Comparison of ENCODE assay signal across 9 cellular contexts in genomic region chr15:58546635-58547627, GRCh38.
DNase-seq lines count a peak whose midpoint lies in the region; ATAC-seq lines count a peak whose summit lies in the region.
"Had no signal": no experiment of that assay in that cellular context is flagged by ENCODE, and none has a peak within 500 bp of the region (broad histone marks: within the 10 kb centered on the region; RNA-seq: fewer than 3 reads in every experiment).

No MANE protein-coding gene starts in this region.

- H3K36me3 ChIP-seq in MG63: no peaks in the 10 kb centered on the region

- peak overlapping the region; percentile 5 to 34 for H3K4me3 Mint-ChIP-seq in effector memory CD8-positive, alpha-beta T cell
- H3K4me3 Mint-ChIP-seq: neural crest cell had no signal

- peaks cover 22 to 30% of the 10 kb centered on the region in 2 donors for H3K4me1 Mint-ChIP-seq in effector memory CD8-positive, alpha-beta T cell (ENCODE audit: low read depth in 2 of 2)

- peak; percentile 86 for DNase-seq in AG20443 (ENCODE audit: low spot score)
- peak; percentile 85 for DNase-seq in MG63
- no peak for DNase-seq in effector memory CD8-positive, alpha-beta T cell
- peak; percentile 97 for DNase-seq in myocyte (ENCODE audit: low read depth)
- no peak for DNase-seq in activated naive CD4-positive, alpha-beta T cell treated with anti-CD3 and anti-CD28 coated beads, Interleukin-2, amount 50 U/mL, for 72 hours (ENCODE audit: low spot score in 2 of 2)
- DNase-seq in NCI-H1417 treated with DMSO at 0.1 percent for 48 hours (lab: John Stamatoyannopoulos, UW): no peak
- DNase-seq in MV-4-11 (lab: John Stamatoyannopoulos, UW): no peak

- H3K36me3 Mint-ChIP-seq in effector memory CD8-positive, alpha-beta T cell (ENCODE audit: insufficient read depth): peaks cover 6% of the 10 kb centered on the region
- H3K36me3 Mint-ChIP-seq in activated naive CD4-positive, alpha-beta T cell treated with anti-CD3 and anti-CD28 coated beads, Interleukin-2, amount 50 U/mL, for 72 hours: peaks cover 0 to 7% of the 10 kb centered on the region in 2 donors

- H3K27me3 Mint-ChIP-seq in effector memory CD8-positive, alpha-beta T cell: peaks cover 0 to 4% of the 10 kb centered on the region in 2 donors

- no peak for ATAC-seq in effector memory CD8-positive, alpha-beta T cell (replicated peaks)
- ATAC-seq in GM18907 (IDR thresholded peaks at IDR 0.05; ENCODE audit: unreplicated experiment): no peak
- no peak for ATAC-seq in activated naive CD4-positive, alpha-beta T cell treated with anti-CD3 and anti-CD28 coated beads, Interleukin-2, amount 50 U/mL, for 72 hours

- H3K27me3 ChIP-seq in MG63: no peaks in the 10 kb centered on the region

- no peaks in the 10 kb centered on the region for H3K9me3 Mint-ChIP-seq in effector memory CD8-positive, alpha-beta T cell
- no peaks in the 10 kb centered on the region for H3K9me3 Mint-ChIP-seq in activated naive CD4-positive, alpha-beta T cell treated with anti-CD3 and anti-CD28 coated beads, Interleukin-2, amount 50 U/mL, for 72 hours
- H3K9me3 Mint-ChIP-seq: neural crest cell had no signal

- H3K9me3 ChIP-seq in MG63: no peaks in the 10 kb centered on the region

- no peak overlapping the region for H3K4me3 ChIP-seq in MG63

- peak overlapping the region; percentile 36 to 84 for H3K27ac Mint-ChIP-seq in effector memory CD8-positive, alpha-beta T cell
- H3K27ac Mint-ChIP-seq in activated naive CD4-positive, alpha-beta T cell treated with anti-CD3 and anti-CD28 coated beads, Interleukin-2, amount 50 U/mL, for 72 hours: no peak overlapping the region

Comparison
In these comparisons a context has a peak if more than half of its experiments do, and no peak if none do; other contexts are left out.
1. DNase-seq: peak in AG20443 (single experiment), MG63 (single experiment) and myocyte (single experiment); none in effector memory CD8-positive, alpha-beta T cell (0 of 3), activated naive CD4-positive, alpha-beta T cell treated with anti-CD3 and anti-CD28 coated beads, Interleukin-2, amount 50 U/mL, for 72 hours (0 of 2), NCI-H1417 treated with DMSO at 0.1 percent for 48 hours (single experiment) and MV-4-11 (single experiment).
2. H3K27ac Mint-ChIP-seq: peak in effector memory CD8-positive, alpha-beta T cell (2 of 2); none in activated naive CD4-positive, alpha-beta T cell treated with anti-CD3 and anti-CD28 coated beads, Interleukin-2, amount 50 U/mL, for 72 hours (0 of 2).